ENCODE assay signal across 3 cellular contexts in genomic region chr3:194075802-194076460, GRCh38.
A peak's percentile ranks its signal among the peaks of the same experiment; 100 is the strongest.
TF ChIP-seq lines count a peak whose summit lies in the region.

No MANE protein-coding gene starts in this region.

TF ChIP-seq in A549, 52 proteins besides CTCF, POLR2A, EP300 and RAD21 (continued from another document):
- TF ChIP-seq, protein P1, sequence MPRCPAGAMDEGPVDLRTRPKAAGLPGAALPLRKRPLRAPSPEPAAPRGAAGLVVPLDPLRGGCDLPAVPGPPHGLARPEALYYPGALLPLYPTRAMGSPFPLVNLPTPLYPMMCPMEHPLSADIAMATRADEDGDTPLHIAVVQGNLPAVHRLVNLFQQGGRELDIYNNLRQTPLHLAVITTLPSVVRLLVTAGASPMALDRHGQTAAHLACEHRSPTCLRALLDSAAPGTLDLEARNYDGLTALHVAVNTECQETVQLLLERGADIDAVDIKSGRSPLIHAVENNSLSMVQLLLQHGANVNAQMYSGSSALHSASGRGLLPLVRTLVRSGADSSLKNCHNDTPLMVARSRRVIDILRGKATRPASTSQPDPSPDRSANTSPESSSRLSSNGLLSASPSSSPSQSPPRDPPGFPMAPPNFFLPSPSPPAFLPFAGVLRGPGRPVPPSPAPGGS (IDR thresholded peaks at IDR 0.05): no peak
- TF ChIP-seq CHD2 (IDR thresholded peaks at IDR 0.05; ENCODE audit: low read length, partially characterized antibody) (no peak), KDM5A (IDR thresholded peaks at IDR 0.05) (no peak), ZSCAN20 (CRISPR knock-in tag; IDR thresholded peaks at IDR 0.05) (no peak), CBX2 (IDR thresholded peaks at IDR 0.05; ENCODE audit: borderline replicate concordance, low read depth) (no peak), JUNB (IDR thresholded peaks at IDR 0.05) (no peak)
- TF ChIP-seq, protein P2, sequence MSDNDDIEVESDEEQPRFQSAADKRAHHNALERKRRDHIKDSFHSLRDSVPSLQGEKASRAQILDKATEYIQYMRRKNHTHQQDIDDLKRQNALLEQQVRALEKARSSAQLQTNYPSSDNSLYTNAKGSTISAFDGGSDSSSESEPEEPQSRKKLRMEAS (IDR thresholded peaks at IDR 0.05): peak; percentile 41; the same call in 1 of the 2 replicates
TF ChIP-seq in A549: peak in this region for 2.

TF ChIP-seq in HepG2, 621 proteins besides CTCF, POLR2A, EP300 and RAD21 (continued from another document and continues in another):
- TF ChIP-seq ZNF446 (CRISPR knock-in tag; IDR thresholded peaks at IDR 0.05): no peak
- TF ChIP-seq NR2F1 (CRISPR knock-in tag; IDR thresholded peaks at IDR 0.05): peak; percentile 71 to 84; a peak in 3 of 4 replicates
- TF ChIP-seq RARG (CRISPR knock-in tag; IDR thresholded peaks at IDR 0.05; ENCODE audit: low read depth): no peak
- 0 out of 2 replicates have a peak, but pooled peaks have one; percentile 23 for TF ChIP-seq KMT2A (CRISPR knock-in tag; IDR thresholded peaks at IDR 0.05)
- TF ChIP-seq, protein P3, sequence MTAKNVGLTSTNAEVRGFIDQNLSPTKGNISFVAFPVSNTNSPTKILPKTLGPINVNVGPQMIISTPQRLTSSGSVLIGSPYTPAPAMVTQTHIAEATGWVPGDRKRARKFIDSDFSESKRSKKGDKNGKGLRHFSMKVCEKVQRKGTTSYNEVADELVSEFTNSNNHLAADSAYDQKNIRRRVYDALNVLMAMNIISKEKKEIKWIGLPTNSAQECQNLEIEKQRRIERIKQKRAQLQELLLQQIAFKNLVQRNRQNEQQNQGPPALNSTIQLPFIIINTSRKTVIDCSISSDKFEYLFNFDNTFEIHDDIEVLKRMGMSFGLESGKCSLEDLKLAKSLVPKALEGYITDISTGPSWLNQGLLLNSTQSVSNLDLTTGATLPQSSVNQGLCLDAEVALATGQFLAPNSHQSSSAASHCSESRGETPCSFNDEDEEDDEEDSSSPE (CRISPR knock-in tag; IDR thresholded peaks at IDR 0.05): 0 out of 2 replicates have a peak, but pooled peaks have one; percentile 32
- no peak for TF ChIP-seq TEAD2 (CRISPR knock-in tag; IDR thresholded peaks at IDR 0.05)
- TF ChIP-seq TBX3 (IDR thresholded peaks at IDR 0.05; ENCODE audit: borderline replicate concordance): no peak
- no peak for TF ChIP-seq ZBTB10 (CRISPR knock-in tag; IDR thresholded peaks at IDR 0.05; ENCODE audit: borderline replicate concordance)
- TF ChIP-seq, protein P4, sequence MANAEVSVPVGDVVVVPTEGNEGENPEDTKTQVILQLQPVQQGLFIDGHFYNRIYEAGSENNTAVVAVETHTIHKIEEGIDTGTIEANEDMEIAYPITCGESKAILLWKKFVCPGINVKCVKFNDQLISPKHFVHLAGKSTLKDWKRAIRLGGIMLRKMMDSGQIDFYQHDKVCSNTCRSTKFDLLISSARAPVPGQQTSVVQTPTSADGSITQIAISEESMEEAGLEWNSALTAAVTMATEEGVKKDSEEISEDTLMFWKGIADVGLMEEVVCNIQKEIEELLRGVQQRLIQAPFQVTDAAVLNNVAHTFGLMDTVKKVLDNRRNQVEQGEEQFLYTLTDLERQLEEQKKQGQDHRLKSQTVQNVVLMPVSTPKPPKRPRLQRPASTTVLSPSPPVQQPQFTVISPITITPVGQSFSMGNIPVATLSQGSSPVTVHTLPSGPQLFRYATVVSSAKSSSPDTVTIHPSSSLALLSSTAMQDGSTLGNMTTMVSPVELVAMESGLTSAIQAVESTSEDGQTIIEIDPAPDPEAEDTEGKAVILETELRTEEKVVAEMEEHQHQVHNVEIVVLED (CRISPR knock-in tag; IDR thresholded peaks at IDR 0.05; ENCODE audit: borderline replicate concordance): no peak
- TF ChIP-seq NR2F2 (IDR thresholded peaks at IDR 0.05; ENCODE audit: borderline replicate concordance, low read depth): peak; percentile 59; the same call in 1 of the 2 replicates
- TF ChIP-seq MIXL1 (CRISPR knock-in tag; IDR thresholded peaks at IDR 0.05): peak; percentile 51; the same call in 1 of the 2 replicates
- no peak for TF ChIP-seq JUN (CRISPR knock-in tag; IDR thresholded peaks at IDR 0.05)
- 0 out of 2 replicates have a peak, but pooled peaks have one; percentile 55 for TF ChIP-seq ESRRA (CRISPR knock-in tag; IDR thresholded peaks at IDR 0.05; ENCODE audit: low read depth)
- TF ChIP-seq ZNF207 (IDR thresholded peaks at IDR 0.05; ENCODE audit: borderline replicate concordance): no peak
- TF ChIP-seq ZNF737 (CRISPR knock-in tag; IDR thresholded peaks at IDR 0.05; ENCODE audit: borderline replicate concordance): no peak
- TF ChIP-seq ZFY (CRISPR knock-in tag; IDR thresholded peaks at IDR 0.05): no peak; the same call in 1 of the 2 replicates
- no peak for TF ChIP-seq SATB2 (CRISPR knock-in tag; IDR thresholded peaks at IDR 0.05)
- peak; percentile 49; the same call in 1 of the 2 replicates for TF ChIP-seq MIER3 (CRISPR knock-in tag; IDR thresholded peaks at IDR 0.05; ENCODE audit: borderline replicate concordance)
- peak; percentile 68; the same call in 1 of the 2 replicates for TF ChIP-seq HIC2 (CRISPR knock-in tag; IDR thresholded peaks at IDR 0.05; ENCODE audit: low read depth)
- TF ChIP-seq ZNF879 (CRISPR knock-in tag; IDR thresholded peaks at IDR 0.05): no peak
- peak; percentile 39; the same call in 1 of the 2 replicates for TF ChIP-seq PHF21A (CRISPR knock-in tag; IDR thresholded peaks at IDR 0.05)
- peak; percentile 88 for TF ChIP-seq SAP130 (CRISPR knock-in tag; IDR thresholded peaks at IDR 0.05; ENCODE audit: low read depth)

TF ChIP-seq in SK-N-SH, 30 proteins besides CTCF, POLR2A, EP300 and RAD21:
- TF ChIP-seq ZBTB33 (IDR thresholded peaks at IDR 0.05; ENCODE audit: borderline replicate concordance, low read depth) (no peak), TCF12 (IDR thresholded peaks at IDR 0.05) (no peak), GATA2 (CRISPR knock-in tag; IDR thresholded peaks at IDR 0.05) (no peak), SIN3A (IDR thresholded peaks at IDR 0.05; ENCODE audit: borderline replicate concordance, low read depth, low read length) (no peak), RXRA (IDR thresholded peaks at IDR 0.05; ENCODE audit: borderline replicate concordance, low read depth) (no peak), MXI1 (IDR thresholded peaks at IDR 0.05; ENCODE audit: low read depth, low read length) (no peak), GABPA (IDR thresholded peaks at IDR 0.05; ENCODE audit: low read depth) (no peak), RFX5 (IDR thresholded peaks at IDR 0.05; ENCODE audit: low read length) (no peak), EZH2phosphoT487 (IDR thresholded peaks at IDR 0.05; ENCODE audit: borderline replicate concordance, low read depth) (no peak), RCOR1 (IDR thresholded peaks at IDR 0.05; ENCODE audit: low read length) (no peak), REST (IDR thresholded peaks at IDR 0.05; ENCODE audit: low read depth, low read length) (no peak), POLR2AphosphoS5 (IDR thresholded peaks at IDR 0.05; ENCODE audit: low read depth, low read length) (no peak), SMC3 (IDR thresholded peaks at IDR 0.05; ENCODE audit: low read depth, low read length) (no peak)
- TF ChIP-seq, protein P5, sequence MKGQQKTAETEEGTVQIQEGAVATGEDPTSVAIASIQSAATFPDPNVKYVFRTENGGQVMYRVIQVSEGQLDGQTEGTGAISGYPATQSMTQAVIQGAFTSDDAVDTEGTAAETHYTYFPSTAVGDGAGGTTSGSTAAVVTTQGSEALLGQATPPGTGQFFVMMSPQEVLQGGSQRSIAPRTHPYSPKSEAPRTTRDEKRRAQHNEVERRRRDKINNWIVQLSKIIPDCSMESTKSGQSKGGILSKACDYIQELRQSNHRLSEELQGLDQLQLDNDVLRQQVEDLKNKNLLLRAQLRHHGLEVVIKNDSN (IDR thresholded peaks at IDR 0.05; ENCODE audit: borderline replicate concordance, low read depth): no peak
